In the genomic region with DNA sequence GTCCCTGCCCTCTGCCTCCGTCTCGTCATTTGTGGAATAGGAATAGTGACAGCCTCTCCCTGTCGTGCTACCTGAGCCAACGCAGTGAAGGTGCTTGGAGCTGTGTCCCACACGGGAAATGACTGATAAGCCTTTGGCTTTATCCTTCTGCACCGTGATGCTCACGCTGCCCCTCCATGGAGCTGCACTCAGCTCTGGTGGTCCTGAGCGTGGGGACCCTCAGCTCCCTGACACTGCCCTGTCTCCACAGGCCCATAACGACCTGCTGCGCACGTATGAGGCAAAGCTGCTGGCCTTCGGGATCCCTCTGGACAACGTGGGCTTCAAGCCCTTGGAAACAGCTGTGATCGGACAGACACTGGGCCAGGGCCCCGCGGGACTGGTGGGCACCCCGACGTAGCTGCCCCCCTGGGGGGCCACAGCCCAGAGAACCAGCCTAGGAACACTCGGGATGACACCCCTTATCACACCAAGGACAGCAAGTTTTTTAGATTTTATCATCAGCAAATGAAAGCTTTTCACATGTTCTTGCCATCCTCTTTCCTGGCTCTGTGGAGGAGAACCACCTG, we compare ENCODE assay signal across 19 cellular contexts. TPM values are rescaled to one million over a fixed set of nuclear protein-coding genes. Genes with fewer than 3 reads are reported as not detected.
A peak's percentile ranks its signal among the peaks of the same experiment; 100 is the strongest.
DNase-seq lines count a peak whose midpoint lies in the region; ATAC-seq, FAIRE-seq and TF ChIP-seq lines count a peak whose summit lies in the region.
"Had no signal": no experiment of that assay in that cellular context is flagged by ENCODE, and none has a peak within 500 bp of the region (broad histone marks: within the 10 kb centered on the region; RNA-seq: fewer than 3 reads in every experiment).

No MANE protein-coding gene starts in this region.

- WGBS in K562 (ENCODE audit: insufficient coverage, low coverage, missing lambda C conversion rate), result 66% methylated on average over 19 of the region's 19 CpGs

- ATAC-seq in K562 (no peak), WTC11 (no peak)
- ATAC-seq: HepG2 had no signal

- H3K9me1 ChIP-seq in K562 (ENCODE audit: control insufficient read depth, insufficient read depth, low read length), result no peaks in the 10 kb centered on the region

- no peaks in the 10 kb centered on the region for H3K9me3 Mint-ChIP-seq in WTC11
- H3K9me3 Mint-ChIP-seq: CD8-positive, alpha-beta memory T cell had no signal

- H3K4me3 ChIP-seq in K562, result no peak overlapping the region
- H3K4me3 ChIP-seq: A549, GM23248 had no signal

- no peak overlapping the region for H3K4me2 ChIP-seq in K562 (ENCODE audit: insufficient read depth, low read length)

- no peak overlapping the region for H3K27ac ChIP-seq in K562 (ENCODE audit: extremely low read depth, low read depth, low read length)
- H3K27ac ChIP-seq: GM23248 had no signal

- H2AFZ ChIP-seq in K562 (ENCODE audit: low read depth, low read length), result no peak overlapping the region
- H2AFZ ChIP-seq: GM23248 had no signal

- H4K20me1 ChIP-seq in K562 (replicated peaks; ENCODE audit: control insufficient read depth, insufficient read depth, low read length), result no peaks in the 10 kb centered on the region

- TF ChIP-seq RAD21 in K562 (CRISPR knock-in tag; conservative IDR thresholded peaks at IDR 0.05 in 1 of 2, IDR thresholded peaks at IDR 0.05 in 1 of 2), result no peak

- POLR2A ChIA-PET in K562 (lab: Yijun Ruan, JAX) (interaction anchor here (1.1 kb wide), 1 partner anchor 9 kb away, joined by 5 read pairs; no protein-coding TSS in a partner anchor), WTC11 (lab: Charles Lee) (interaction anchor here (1.6 kb wide), 1 partner anchor 8 kb away, joined by 4 read pairs; no protein-coding TSS in a partner anchor)

- no peaks in the 10 kb centered on the region for H3K27me3 Mint-ChIP-seq in WTC11 (ENCODE audit: low read depth)

- in situ Hi-C loops in GM13977 (cut with MboI; ENCODE audit: low pct_unique_long_range_greater_than_20kb, low sequenced_read_pairs, unreplicated experiment), result no loop called here
- in situ Hi-C loops in K562 (cut with MboI), result no loop called here

- H3K27me3 ChIP-seq in K562 (ENCODE audit: control insufficient read depth in 2 of 2, insufficient read depth in 2 of 2, low read length in 2 of 2), result no peaks in the 10 kb centered on the region

- no peaks in the 10 kb centered on the region; the same call in 2 of the 3 replicates for H3K79me2 ChIP-seq in K562 (ENCODE audit: control insufficient read depth, insufficient read depth, low read length)

- CTCF ChIA-PET in K562 (lab: Yijun Ruan, JAX; ENCODE audit: low intra/inter-chr PET ratio) (no interaction called here), WTC11 (lab: Charles Lee) (no interaction called here)

- H3K9ac ChIP-seq in K562 (ENCODE audit: insufficient read depth in 1 of 2, low read depth in 2 of 2, low read length in 2 of 2), result peak overlapping the region in 1 of 2 experiments; percentile 43; a peak in 1 of 4 replicates
- H3K9ac ChIP-seq: GM23248 had no signal

- intact Hi-C loops in K562 (cut with micrococcal nuclease) (no loop called here), posterior vena cava (cut with DNase I) (no loop called here)

- H3K4me1 ChIP-seq in K562 (replicated peaks in 1 of 2; ENCODE audit: control insufficient read depth in 2 of 2, insufficient read depth in 2 of 2, low read length in 2 of 2), result peaks cover 13 to 39% of the 10 kb centered on the region in 2 experiments; a peak in 3 of 5 replicates

- FAIRE-seq in K562 (lab: Jason Lieb, UNC), result no peak
- FAIRE-seq: A549, G401.6, GM12891, GM19239, H54, HepG2, HTR-8/SVneo had no signal

- no peak for TF ChIP-seq CTCF in GM13977 (IDR thresholded peaks at IDR 0.05; ENCODE audit: extremely low read depth, insufficient read depth, missing control alignments)
- TF ChIP-seq CTCF in K562 (IDR thresholded peaks at IDR 0.05 in 2 of 3, conservative IDR thresholded peaks at IDR 0.05 in 1 of 3; ENCODE audit: insufficient read depth in 2 of 3, low read depth in 1 of 3, low read length in 3 of 3), result no peak
- TF ChIP-seq CTCF in WTC11 (IDR thresholded peaks at IDR 0.05), result no peak

- no TSS peak for BruUV-seq in K562 (replicated peaks; lab: Mats Ljungman, UMichigan)

- H3K36me3 ChIP-seq in K562 (ENCODE audit: control insufficient read depth, insufficient read depth, low read length), result peaks cover 45% of the 10 kb centered on the region; the same call in 2 of the 3 replicates

- no peaks in the 10 kb centered on the region for H3K9me3 ChIP-seq in K562 (replicated peaks; ENCODE audit: control insufficient read depth, insufficient read depth, low read depth, low read length)
- H3K9me3 ChIP-seq: A549 had no signal

- peaks cover 25% of the 10 kb centered on the region for H3K36me3 Mint-ChIP-seq in WTC11

- H3K27ac Mint-ChIP-seq in WTC11, result no peak overlapping the region

- peaks cover 5% of the 10 kb centered on the region for H3K4me1 Mint-ChIP-seq in WTC11

- no peak overlapping the region for H3K4me3 Mint-ChIP-seq in WTC11
- H3K4me3 Mint-ChIP-seq: CD8-positive, alpha-beta memory T cell had no signal

- DNase-seq in GM13977 (ENCODE audit: low spot score) (peak; percentile 8), K562 (ENCODE audit: extremely low read depth in 1 of 4, low spot score in 3 of 4) (peak in 1 of 4 experiments; percentile 3), posterior vena cava (ENCODE audit: low spot score) (peak; percentile 54), superior temporal gyrus (ENCODE audit: extremely low spot score) (no peak), WTC11 (ENCODE audit: low spot score) (no peak), cerebellar cortex (ENCODE audit: low spot score) (no peak)
- DNase-seq: DMS153, DMS79 treated with DMSO at 0.1 percent for 48 hours, EL, GM23248 had no signal

- no peak for TF ChIP-seq POLR2A in K562 (conservative IDR thresholded peaks at IDR 0.05)

- TF ChIP-seq EP300 in K562 (IDR thresholded peaks at IDR 0.05; ENCODE audit: low read length), result no peak

TF ChIP-seq in K562, 482 proteins besides CTCF, POLR2A, EP300 and RAD21:
- peak; percentile 41; the same call in 1 of the 2 replicates for TF ChIP-seq POLR2G (IDR thresholded peaks at IDR 0.05; ENCODE audit: low read depth, low read length)
- TF ChIP-seq IRF2 (CRISPR knock-in tag; IDR thresholded peaks at IDR 0.05), result no peak

TF ChIP-seq in WTC11, 78 proteins besides CTCF, POLR2A, EP300 and RAD21 (continues in another document):
- TF ChIP-seq, protein P1, sequence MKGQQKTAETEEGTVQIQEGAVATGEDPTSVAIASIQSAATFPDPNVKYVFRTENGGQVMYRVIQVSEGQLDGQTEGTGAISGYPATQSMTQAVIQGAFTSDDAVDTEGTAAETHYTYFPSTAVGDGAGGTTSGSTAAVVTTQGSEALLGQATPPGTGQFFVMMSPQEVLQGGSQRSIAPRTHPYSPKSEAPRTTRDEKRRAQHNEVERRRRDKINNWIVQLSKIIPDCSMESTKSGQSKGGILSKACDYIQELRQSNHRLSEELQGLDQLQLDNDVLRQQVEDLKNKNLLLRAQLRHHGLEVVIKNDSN (CRISPR knock-in tag; IDR thresholded peaks at IDR 0.05), result no peak
- TF ChIP-seq, protein P2, sequence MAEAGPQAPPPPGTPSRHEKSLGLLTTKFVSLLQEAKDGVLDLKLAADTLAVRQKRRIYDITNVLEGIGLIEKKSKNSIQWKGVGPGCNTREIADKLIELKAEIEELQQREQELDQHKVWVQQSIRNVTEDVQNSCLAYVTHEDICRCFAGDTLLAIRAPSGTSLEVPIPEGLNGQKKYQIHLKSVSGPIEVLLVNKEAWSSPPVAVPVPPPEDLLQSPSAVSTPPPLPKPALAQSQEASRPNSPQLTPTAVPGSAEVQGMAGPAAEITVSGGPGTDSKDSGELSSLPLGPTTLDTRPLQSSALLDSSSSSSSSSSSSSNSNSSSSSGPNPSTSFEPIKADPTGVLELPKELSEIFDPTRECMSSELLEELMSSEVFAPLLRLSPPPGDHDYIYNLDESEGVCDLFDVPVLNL (CRISPR knock-in tag; IDR thresholded peaks at IDR 0.05; ENCODE audit: borderline replicate concordance, low read depth), result no peak

RNA-seq across cellular contexts. Expression of a gene that starts 23.8 kb away (rescaled TPM):
- total RNA-seq in K562 (2011; cell fraction: chromatin; rRNA removed; ENCODE audit: low replicate concordance), result 2.7 and 9.4 TPM in 2 replicates
- 4.5 and 5.7 TPM in 2 replicates for total RNA-seq in K562 (2011; cell fraction: nucleolus; rRNA removed)
- 4.5 and 5.2 TPM in 2 replicates for total RNA-seq in K562 (2011; cell fraction: nucleoplasm; rRNA removed)
- total RNA-seq in K562 (2014; rRNA removed) (5.8 and 8.3 TPM in 2 replicates), K562 (2014; rRNA removed; fragmentation: Illumina TruSeq; extraction: Trizol) (2.8 and 3.2 TPM in 2 replicates), K562 (2015; rRNA removed; fragmentation: Illumina TruSeq; extraction: Trizol) (4.2 and 4.3 TPM in 2 replicates), K562 (2021) (12.9 and 13.0 TPM in 2 replicates), posterior vena cava (1 to 10 TPM in 1 of 2 donors, under 1 TPM in 1; 0.88 to 2.7 TPM), WTC11 (2021) (74.8 to 77.0 TPM (median 75.0 TPM) in 3 replicates)
- polyA plus RNA-seq in K562 (2011; rRNA removed) (6.9 and 8.5 TPM in 2 replicates), K562 (2014; fragmentation: Illumina TruSeq; extraction: Trizol) (10.9 and 12.9 TPM in 2 replicates), K562 (2014; fragmentation: Nextera tagmentation; extraction: Ambion mirVana) (under 1 TPM; 0.55 to 0.90 TPM), K562 (2014; rRNA removed) (9.5 and 10.8 TPM in 2 replicates)
- 14.1 and 24.5 TPM in 2 replicates for polyA plus RNA-seq in K562 (2011; cell fraction: cytosol; rRNA removed)
- polyA plus RNA-seq in K562 (2011; cell fraction: nucleus; rRNA removed), result 6.8 and 9.1 TPM in 2 replicates
- polyA plus RNA-seq in K562 (2012), result 8.0 and 13.9 TPM in 2 replicates
- polyA minus RNA-seq in K562 (2011; rRNA and poly(A)+ RNA removed), result 2.0 and 3.9 TPM in 2 replicates
- 7.9 and 11.8 TPM in 2 replicates for polyA minus RNA-seq in K562 (2011; cell fraction: cytosol; rRNA and poly(A)+ RNA removed)
- polyA minus RNA-seq in K562 (2011; cell fraction: nucleus; rRNA and poly(A)+ RNA removed), result 1.6 and 3.0 TPM in 2 replicates

RNA-seq across cellular contexts. Expression of a gene that starts 34.1 kb away (rescaled TPM):
- not detected in 2 replicates for total RNA-seq in K562 (2011; cell fraction: chromatin; rRNA removed; ENCODE audit: low replicate concordance)
- not detected in 2 replicates for total RNA-seq in K562 (2011; cell fraction: nucleolus; rRNA removed)
- not detected in 2 replicates for total RNA-seq in K562 (2011; cell fraction: nucleoplasm; rRNA removed)
- not detected in 2 replicates for total RNA-seq in K562 (2014; rRNA removed)
- total RNA-seq in K562 (2014; rRNA removed; fragmentation: Illumina TruSeq; extraction: Trizol), result not detected in 2 replicates
- not detected in 2 replicates for total RNA-seq in K562 (2015; rRNA removed; fragmentation: Illumina TruSeq; extraction: Trizol)
- total RNA-seq in K562 (2021), result not detected in 2 replicates
- not detected in 2 replicates for polyA plus RNA-seq in K562 (2011; rRNA removed)
- polyA plus RNA-seq in K562 (2011; cell fraction: cytosol; rRNA removed), result not detected in 2 replicates
- 0.08 TPM in 1 of 2 replicates, not detected in the other for polyA plus RNA-seq in K562 (2011; cell fraction: nucleus; rRNA removed)
- 0.06 and 0.07 TPM in 2 replicates for polyA plus RNA-seq in K562 (2012)
- polyA plus RNA-seq in K562 (2014; fragmentation: Illumina TruSeq; extraction: Trizol), result not detected in 2 replicates
- not detected for polyA plus RNA-seq in K562 (2014; fragmentation: Nextera tagmentation; extraction: Ambion mirVana)
- not detected in 2 replicates for polyA plus RNA-seq in K562 (2014; rRNA removed)
- not detected in 2 replicates for polyA minus RNA-seq in K562 (2011; rRNA and poly(A)+ RNA removed)
- polyA minus RNA-seq in K562 (2011; cell fraction: cytosol; rRNA and poly(A)+ RNA removed), result not detected in 2 replicates
- polyA minus RNA-seq in K562 (2011; cell fraction: nucleus; rRNA and poly(A)+ RNA removed), result not detected in 2 replicates
- not detected for total RNA-seq in posterior vena cava
- total RNA-seq in WTC11 (2021), result 0.07 TPM in 1 of 3 replicates, not detected in the others
- total RNA-seq: CD8-positive, alpha-beta memory T cell; GM23248; HepG2 had no signal
- polyA plus RNA-seq: A549; BJ; CD8-positive, alpha-beta memory T cell; GM23248; HepG2 had no signal

Comparison
In these comparisons a context has a peak if more than half of its experiments do, and no peak if none do; other contexts are left out.
1. DNase-seq: peak in GM13977 (single experiment) and posterior vena cava (single experiment); none in superior temporal gyrus (single experiment), WTC11 (single experiment) and cerebellar cortex (single experiment).